19 cellular contexts compared by ENCODE assay signal in genomic region chr16:23174622-23175021, GRCh38. TPM values are rescaled to one million over a fixed set of nuclear protein-coding genes. Genes with fewer than 3 reads are reported as not detected.
DNase-seq lines count a peak whose midpoint lies in the region; ATAC-seq, FAIRE-seq and TF ChIP-seq lines count a peak whose summit lies in the region.
"Had no signal": no experiment of that assay in that cellular context is flagged by ENCODE, and none has a peak within 500 bp of the region (broad histone marks: within the 10 kb centered on the region; RNA-seq: fewer than 3 reads in every experiment).

No MANE protein-coding gene starts in this region.

- H3K4me2 ChIP-seq in HepG2 (ENCODE audit: low read depth, low read length) (no peak overlapping the region), SK-N-SH (no peak overlapping the region), smooth muscle cell (no peak overlapping the region)

- in situ Hi-C loops in HepG2 (cut with HindIII; ENCODE audit: extremely low pct_ligation_motif_present, low pct_unique_long_range_greater_than_20kb), result no loop called here

- BruUV-seq in HepG2 (replicated peaks; lab: Mats Ljungman, UMichigan), result no TSS peak

- 50% methylated on average over 2 of the region's 2 CpGs for WGBS in HepG2 (ENCODE audit: low lambda C conversion rate)
- WGBS in right lobe of liver (ENCODE audit: insufficient coverage, low coverage, low lambda C conversion rate, missing lambda C conversion rate), result 6% methylated on average over 2 of the region's 2 CpGs
- 54% methylated on average over 2 of the region's 2 CpGs for WGBS in SK-N-SH (ENCODE audit: low lambda C conversion rate)
- 66% methylated on average over 2 of the region's 2 CpGs for WGBS in smooth muscle cell (ENCODE audit: low lambda C conversion rate)

- TF ChIP-seq POLR2A in HepG2 (IDR thresholded peaks at IDR 0.05; ENCODE audit: insufficient read depth in 1 of 2, low read depth in 2 of 2, low read length in 2 of 2) (no peak), right lobe of liver (IDR thresholded peaks at IDR 0.05) (no peak)

- H3K9me2 ChIP-seq in SK-N-SH, result no peaks in the 10 kb centered on the region

- H4K20me1 ChIP-seq in HepG2 (ENCODE audit: insufficient read depth, low read length) (no peaks in the 10 kb centered on the region), SK-N-SH (ENCODE audit: insufficient read depth) (no peaks in the 10 kb centered on the region), smooth muscle cell (ENCODE audit: low read depth) (no peaks in the 10 kb centered on the region)

- H3K79me2 ChIP-seq in HepG2 (ENCODE audit: insufficient read depth, low read length) (no peaks in the 10 kb centered on the region), SK-N-SH (ENCODE audit: insufficient read depth) (no peaks in the 10 kb centered on the region), smooth muscle cell (ENCODE audit: low read depth) (no peaks in the 10 kb centered on the region)

- POLR2A ChIA-PET in HepG2 (lab: Yijun Ruan, JAX) (no interaction called here), SK-N-SH (lab: Yijun Ruan, JAX) (no interaction called here)

- intact Hi-C loops in HepG2 (cut with micrococcal nuclease; ENCODE audit: unreplicated experiment) (no loop called here), right lobe of liver (cut with DNase I) (no loop called here)

- no peak overlapping the region for H3K9ac ChIP-seq in HepG2 (ENCODE audit: insufficient read depth, low read depth, low read length)
- H3K9ac ChIP-seq in SK-N-SH, result no peak overlapping the region
- no peak overlapping the region for H3K9ac ChIP-seq in smooth muscle cell (ENCODE audit: low read depth)

- no peaks in the 10 kb centered on the region for H3K9me3 ChIP-seq in HepG2 (ENCODE audit: low read length)
- H3K9me3 ChIP-seq in right lobe of liver, result no peaks in the 10 kb centered on the region
- no peaks in the 10 kb centered on the region for H3K9me3 ChIP-seq in SK-N-SH
- no peaks in the 10 kb centered on the region for H3K9me3 ChIP-seq in smooth muscle cell (replicated peaks; ENCODE audit: low read depth)
- H3K9me3 ChIP-seq: thoracic aorta had no signal

- H3K27me3 ChIP-seq in HepG2 (ENCODE audit: control insufficient read depth in 1 of 2, insufficient read depth in 2 of 2, low read length in 2 of 2) (peaks cover 0 to 10% of the 10 kb centered on the region in 2 experiments; a peak in 2 of 5 replicates), right lobe of liver (no peaks in the 10 kb centered on the region), SK-N-SH (ENCODE audit: insufficient read depth) (no peaks in the 10 kb centered on the region), smooth muscle cell (ENCODE audit: low read depth) (peaks cover 8% of the 10 kb centered on the region)

- no peaks in the 10 kb centered on the region for H3K4me1 ChIP-seq in HepG2 (ENCODE audit: insufficient read depth, low read length)
- H3K4me1 ChIP-seq in right lobe of liver, result no peaks in the 10 kb centered on the region
- H3K4me1 ChIP-seq in SK-N-SH (ENCODE audit: control insufficient read depth in 1 of 2, insufficient read depth in 2 of 2, low read depth in 1 of 2, low read length in 1 of 2), result no peaks in the 10 kb centered on the region
- no peaks in the 10 kb centered on the region for H3K4me1 ChIP-seq in smooth muscle cell (ENCODE audit: low read depth)

- DNase-seq in HepG2 (ENCODE audit: low spot score) (no peak), right lobe of liver (no peak), SK-N-SH (no peak), fibroblast of mammary gland (ENCODE audit: low read depth) (peak; percentile 10), ureter (ENCODE audit: low spot score) (no peak), smooth muscle cell (lab: John Stamatoyannopoulos, UW; ENCODE audit: unreplicated experiment) (no peak), anterior cingulate cortex (lab: John Stamatoyannopoulos, UW) (no peak)
- DNase-seq in activated CD8-positive, alpha-beta memory T cell treated with anti-CD3 and anti-CD28 coated beads for 24 hours, result no peak
- DNase-seq: effector memory CD4-positive, alpha-beta T cell; NCI-H1417 treated with DMSO at 0.1 percent for 48 hours; NCI-H446 had no signal

- H2AFZ ChIP-seq in HepG2 (ENCODE audit: low read length) (no peak overlapping the region), SK-N-SH (ENCODE audit: low read depth) (no peak overlapping the region), smooth muscle cell (ENCODE audit: low read depth) (no peak overlapping the region)

- no peaks in the 10 kb centered on the region for H3K36me3 ChIP-seq in HepG2 (replicated peaks in 1 of 2; ENCODE audit: control insufficient read depth in 1 of 2, insufficient read depth in 2 of 2, low read length in 2 of 2)
- H3K36me3 ChIP-seq in right lobe of liver, result no peaks in the 10 kb centered on the region
- no peaks in the 10 kb centered on the region for H3K36me3 ChIP-seq in SK-N-SH (replicated peaks in 1 of 2; ENCODE audit: control insufficient read depth in 1 of 2, insufficient read depth in 2 of 2, low read length in 1 of 2)
- no peaks in the 10 kb centered on the region for H3K36me3 ChIP-seq in smooth muscle cell (ENCODE audit: low read depth)
- H3K36me3 ChIP-seq: thoracic aorta had no signal

- TF ChIP-seq EP300 in HepG2 (IDR thresholded peaks at IDR 0.05; ENCODE audit: low read depth in 2 of 2, low read length in 2 of 2), result no peak
- no peak for TF ChIP-seq EP300 in HepG2 (CRISPR knock-in tag; IDR thresholded peaks at IDR 0.05; ENCODE audit: borderline replicate concordance)
- no peak for TF ChIP-seq EP300 in SK-N-SH (IDR thresholded peaks at IDR 0.05; ENCODE audit: borderline replicate concordance in 1 of 2, low read depth in 1 of 2, low read length in 1 of 2)

- TF ChIP-seq CTCF in HepG2 (CRISPR knock-in tag; IDR thresholded peaks at IDR 0.05), result no peak
- no peak for TF ChIP-seq CTCF in right lobe of liver (IDR thresholded peaks at IDR 0.05)
- no peak for TF ChIP-seq CTCF in SK-N-SH (IDR thresholded peaks at IDR 0.05)
- TF ChIP-seq CTCF in fibroblast of mammary gland (conservative IDR thresholded peaks at IDR 0.05; ENCODE audit: control insufficient read depth, insufficient read depth, low read depth, low read length), result no peak
- TF ChIP-seq CTCF in smooth muscle cell (IDR thresholded peaks at IDR 0.05; ENCODE audit: borderline replicate concordance, insufficient read depth, poor library complexity, severe bottlenecking), result no peak

- TF ChIP-seq RAD21 in HepG2 (CRISPR knock-in tag; IDR thresholded peaks at IDR 0.05), result no peak
- TF ChIP-seq RAD21 in SK-N-SH (IDR thresholded peaks at IDR 0.05; ENCODE audit: low read length), result no peak

- H3K27ac ChIP-seq in HepG2 (ENCODE audit: extremely low read length, insufficient read depth, low read length), result no peak overlapping the region
- no peak overlapping the region for H3K27ac ChIP-seq in right lobe of liver
- no peak overlapping the region for H3K27ac ChIP-seq in SK-N-SH (ENCODE audit: low read depth in 2 of 2, low read length in 1 of 2)
- H3K27ac ChIP-seq in smooth muscle cell (ENCODE audit: low read depth), result no peak overlapping the region
- H3K27ac ChIP-seq: thoracic aorta had no signal

- no peaks in the 10 kb centered on the region for H3F3A ChIP-seq in SK-N-SH (replicated peaks; ENCODE audit: insufficient read depth)
- H3F3A ChIP-seq in smooth muscle cell (ENCODE audit: low read depth), result no peaks in the 10 kb centered on the region

- ATAC-seq in HepG2 (peak; percentile 35; the same call in 1 of the 3 replicates), right lobe of liver (no peak)
- ATAC-seq: Panc1 had no signal

- H3K4me3 ChIP-seq in HepG2 (replicated peaks in 1 of 3; ENCODE audit: insufficient read depth in 1 of 3, low read depth in 2 of 3, low read length in 3 of 3) (no peak overlapping the region), right lobe of liver (no peak overlapping the region), SK-N-SH (ENCODE audit: low read depth in 2 of 2, low read length in 1 of 2) (no peak overlapping the region), fibroblast of mammary gland (ENCODE audit: control insufficient read depth, low read depth, low read length) (no peak overlapping the region), smooth muscle cell (no peak overlapping the region)
- H3K4me3 ChIP-seq: thoracic aorta had no signal

- CTCF ChIA-PET in HepG2 (lab: Yijun Ruan, JAX; ENCODE audit: low intra/inter-chr PET ratio, low total read pairs) (no interaction called here), SK-N-SH (lab: Yijun Ruan, JAX) (interaction anchor here (4.9 to 8.1 kb wide), 2 partner anchors 8 to 260 kb away, joined by 22 to 77 read pairs; partner anchors contain the start of gene SCNN1G)

- no peak for FAIRE-seq in HepG2 (lab: Jason Lieb, UNC)
- FAIRE-seq: astrocyte had no signal

RNA-seq across cellular contexts. Expression of gene SCNN1G, which starts 7.9 kb away (rescaled TPM):
- total RNA-seq in HepG2 (2016; rRNA removed; fragmentation: Illumina TruSeq; extraction: Trizol) (not detected in 2 replicates), right lobe of liver (not detected), ureter (18.9 TPM), smooth muscle cell (not detected in 2 replicates)
- not detected in 2 replicates for total RNA-seq in HepG2 (2016; cell fraction: cytosol; rRNA removed; fragmentation: Illumina TruSeq; extraction: Trizol; ENCODE audit: low read depth)
- not detected in 2 replicates for total RNA-seq in HepG2 (2016; cell fraction: insoluble cytoplasmic fraction; rRNA removed; fragmentation: Illumina TruSeq; extraction: Trizol)
- not detected in 2 replicates for total RNA-seq in HepG2 (2016; cell fraction: membrane; rRNA removed; fragmentation: Illumina TruSeq; extraction: Trizol)
- total RNA-seq in HepG2 (2016; cell fraction: nucleus; rRNA removed; fragmentation: Illumina TruSeq; extraction: Trizol), result not detected in 2 replicates
- polyA plus RNA-seq in HepG2 (2011; rRNA removed) (not detected in 2 replicates), SK-N-SH (2012; rRNA removed) (not detected in 2 replicates), smooth muscle cell (not detected in 2 replicates)
- not detected in 2 replicates for polyA plus RNA-seq in HepG2 (2011; cell fraction: cytosol; rRNA removed)
- polyA plus RNA-seq in HepG2 (2011; cell fraction: nucleus; rRNA removed), result not detected in 2 replicates
- polyA plus RNA-seq in HepG2 (2012), result not detected in 2 replicates
- not detected in 2 replicates for polyA plus RNA-seq in HepG2 (2016; cell fraction: cytosol; fragmentation: Illumina TruSeq; extraction: Trizol; ENCODE audit: low read depth)
- not detected in 2 replicates for polyA plus RNA-seq in HepG2 (2016; cell fraction: insoluble cytoplasmic fraction; fragmentation: Illumina TruSeq; extraction: Trizol; ENCODE audit: low read depth)
- not detected in 2 replicates for polyA plus RNA-seq in HepG2 (2016; cell fraction: membrane; fragmentation: Illumina TruSeq; extraction: Trizol; ENCODE audit: low read depth)
- polyA plus RNA-seq in HepG2 (2016; cell fraction: nucleus; fragmentation: Illumina TruSeq; extraction: Trizol; ENCODE audit: insufficient read depth, low read depth), result not detected in 2 replicates
- polyA minus RNA-seq in HepG2 (2011; rRNA and poly(A)+ RNA removed; ENCODE audit: low replicate concordance), result not detected in 2 replicates
- polyA minus RNA-seq in HepG2 (2011; cell fraction: cytosol; rRNA and poly(A)+ RNA removed), result not detected in 2 replicates
- polyA minus RNA-seq in HepG2 (2011; cell fraction: nucleus; rRNA and poly(A)+ RNA removed), result not detected in 2 replicates
- not detected in 2 replicates for polyA plus RNA-seq in SK-N-SH (2012; cell fraction: cytosol; rRNA removed)
- polyA plus RNA-seq in SK-N-SH (2012; cell fraction: nucleus; rRNA removed), result not detected in 2 replicates
- total RNA-seq: activated T-helper 1 cell treated with anti-CD3 and anti-CD28 coated beads, Interleukin-12 subunit alpha, Interleukin-12 subunit beta, Interleukin-2, Interleukin-4 antibody, amounts not matched to agents 30 ng/mL and 10 ng/mL and 1 ng/mL, durations not matched to agents 14 hours and 24 hours and 36 hours; astrocyte; HT-29; kidney epithelial cell; posterior vena cava; T-helper 1 cell treated with Interleukin-12 subunit alpha and Interleukin-12 subunit beta and Interleukin-4 antibody, amounts not matched to agents 30 ng/mL and 1 ng/mL, for 36 hours; thoracic aorta had no signal

RNA-seq across cellular contexts. Expression of gene USP31, which starts 25.4 kb away (rescaled TPM):
- 22.5 and 29.1 TPM in 2 replicates for total RNA-seq in HepG2 (2016; rRNA removed; fragmentation: Illumina TruSeq; extraction: Trizol)
- 16.8 and 17.4 TPM in 2 replicates for total RNA-seq in HepG2 (2016; cell fraction: cytosol; rRNA removed; fragmentation: Illumina TruSeq; extraction: Trizol; ENCODE audit: low read depth)
- total RNA-seq in HepG2 (2016; cell fraction: insoluble cytoplasmic fraction; rRNA removed; fragmentation: Illumina TruSeq; extraction: Trizol), result 22.8 and 25.6 TPM in 2 replicates
- total RNA-seq in HepG2 (2016; cell fraction: membrane; rRNA removed; fragmentation: Illumina TruSeq; extraction: Trizol), result 29.3 and 32.3 TPM in 2 replicates
- 37.5 and 40.8 TPM in 2 replicates for total RNA-seq in HepG2 (2016; cell fraction: nucleus; rRNA removed; fragmentation: Illumina TruSeq; extraction: Trizol)
- 22.7 and 23.3 TPM in 2 replicates for polyA plus RNA-seq in HepG2 (2011; rRNA removed)
- polyA plus RNA-seq in HepG2 (2011; cell fraction: cytosol; rRNA removed), result 14.9 and 16.7 TPM in 2 replicates
- polyA plus RNA-seq in HepG2 (2011; cell fraction: nucleus; rRNA removed), result 36.6 and 36.8 TPM in 2 replicates
- 9.0 and 10.0 TPM in 2 replicates for polyA plus RNA-seq in HepG2 (2012)
- polyA plus RNA-seq in HepG2 (2016; cell fraction: cytosol; fragmentation: Illumina TruSeq; extraction: Trizol; ENCODE audit: low read depth), result 12.2 and 13.0 TPM in 2 replicates
- polyA plus RNA-seq in HepG2 (2016; cell fraction: insoluble cytoplasmic fraction; fragmentation: Illumina TruSeq; extraction: Trizol; ENCODE audit: low read depth), result 13.8 and 15.9 TPM in 2 replicates
- polyA plus RNA-seq in HepG2 (2016; cell fraction: membrane; fragmentation: Illumina TruSeq; extraction: Trizol; ENCODE audit: low read depth), result 19.9 and 22.8 TPM in 2 replicates
- polyA plus RNA-seq in HepG2 (2016; cell fraction: nucleus; fragmentation: Illumina TruSeq; extraction: Trizol; ENCODE audit: insufficient read depth, low read depth), result 23.2 and 27.3 TPM in 2 replicates
- polyA minus RNA-seq in HepG2 (2011; rRNA and poly(A)+ RNA removed; ENCODE audit: low replicate concordance), result 30.7 and 80.3 TPM in 2 replicates
- 30.8 and 35.6 TPM in 2 replicates for polyA minus RNA-seq in HepG2 (2011; cell fraction: cytosol; rRNA and poly(A)+ RNA removed)
- polyA minus RNA-seq in HepG2 (2011; cell fraction: nucleus; rRNA and poly(A)+ RNA removed), result 109 and 122 TPM in 2 replicates
- 10 to 100 TPM in 2 of 6 experiments, 1 to 10 TPM in 4; 7.1 to 12.8 (median 9.0) TPM for total RNA-seq in right lobe of liver
- 2.8 and 3.2 TPM in 2 replicates for polyA plus RNA-seq in SK-N-SH (2012; rRNA removed)
- 2.1 and 2.5 TPM in 2 replicates for polyA plus RNA-seq in SK-N-SH (2012; cell fraction: cytosol; rRNA removed)
- 8.2 and 11.0 TPM in 2 replicates for polyA plus RNA-seq in SK-N-SH (2012; cell fraction: nucleus; rRNA removed)
- 58.2 TPM for total RNA-seq in ureter
- 5.7 and 5.8 TPM in 2 replicates for total RNA-seq in smooth muscle cell
- polyA plus RNA-seq in smooth muscle cell, result 2.7 and 4.9 TPM in 2 replicates

Comparison
In these comparisons a context has a peak if more than half of its experiments do, and no peak if none do; other contexts are left out.
1. RNA of gene SCNN1G, which starts 7.9 kb away (total RNA-seq): 18.9 TPM in ureter (single experiment); not detected in HepG2, not detected in right lobe of liver and not detected in smooth muscle cell; every median in the first group is over 10 times any median in the second.
2. Of the 25 proteins assayed by ChIP-seq in both HepG2 and SK-N-SH: peak only in HepG2: none; only in SK-N-SH: none; in both: REST; in neither: 24.